Comparison of ENCODE assay signal across 1 cellular context in genomic region chr6:113627480-113627879, GRCh38.
TF ChIP-seq lines count a peak whose summit lies in the region.

No MANE protein-coding gene starts in this region.

TF ChIP-seq in GM12878, 131 proteins besides CTCF, POLR2A, EP300 and RAD21 (continued from another document):
- peak; percentile 49; the same call in 1 of the 2 replicates for TF ChIP-seq JUND (IDR thresholded peaks at IDR 0.05; ENCODE audit: low read depth, low read length)
- peak; percentile 51; the same call in 1 of the 2 replicates for TF ChIP-seq MXI1 (IDR thresholded peaks at IDR 0.05; ENCODE audit: low read depth, low read length)
- 0 out of 2 replicates have a peak, but pooled peaks have one; percentile 8 for TF ChIP-seq TCF7 (IDR thresholded peaks at IDR 0.05; ENCODE audit: borderline replicate concordance)
- peak; percentile 88 for TF ChIP-seq NFIC (IDR thresholded peaks at IDR 0.05; ENCODE audit: low read depth, low read length)
- TF ChIP-seq CHD2 (IDR thresholded peaks at IDR 0.05; ENCODE audit: borderline replicate concordance, low read depth, low read length): 0 out of 2 replicates have a peak, but pooled peaks have one; percentile 39
- peak; percentile 79 for TF ChIP-seq ZNF24 (IDR thresholded peaks at IDR 0.05)
- TF ChIP-seq CBX3 (IDR thresholded peaks at IDR 0.05; ENCODE audit: borderline replicate concordance, low read depth): no peak
- TF ChIP-seq ZNF592 (IDR thresholded peaks at IDR 0.05): no peak; the same call in 1 of the 2 replicates
- TF ChIP-seq IKZF1 (conservative IDR thresholded peaks at IDR 0.05): peak; percentile 42
- peak; percentile 98 for TF ChIP-seq ATF7 (IDR thresholded peaks at IDR 0.05; ENCODE audit: low read depth)
- TF ChIP-seq SMC3 (IDR thresholded peaks at IDR 0.05; ENCODE audit: borderline replicate concordance, low read length): peak; percentile 14; the same call in 1 of the 2 replicates
- TF ChIP-seq WRNIP1 (IDR thresholded peaks at IDR 0.05; ENCODE audit: borderline replicate concordance, low read depth, low read length): no peak
- 0 out of 2 replicates have a peak, but pooled peaks have one; percentile 20 for TF ChIP-seq CBFB (IDR thresholded peaks at IDR 0.05; ENCODE audit: low read depth)
- TF ChIP-seq IKZF2 (IDR thresholded peaks at IDR 0.05): peak; percentile 25 to 50; a peak in 2 of 4 replicates
